Comparison of ENCODE assay signal across 17 cellular contexts in the genomic region with DNA sequence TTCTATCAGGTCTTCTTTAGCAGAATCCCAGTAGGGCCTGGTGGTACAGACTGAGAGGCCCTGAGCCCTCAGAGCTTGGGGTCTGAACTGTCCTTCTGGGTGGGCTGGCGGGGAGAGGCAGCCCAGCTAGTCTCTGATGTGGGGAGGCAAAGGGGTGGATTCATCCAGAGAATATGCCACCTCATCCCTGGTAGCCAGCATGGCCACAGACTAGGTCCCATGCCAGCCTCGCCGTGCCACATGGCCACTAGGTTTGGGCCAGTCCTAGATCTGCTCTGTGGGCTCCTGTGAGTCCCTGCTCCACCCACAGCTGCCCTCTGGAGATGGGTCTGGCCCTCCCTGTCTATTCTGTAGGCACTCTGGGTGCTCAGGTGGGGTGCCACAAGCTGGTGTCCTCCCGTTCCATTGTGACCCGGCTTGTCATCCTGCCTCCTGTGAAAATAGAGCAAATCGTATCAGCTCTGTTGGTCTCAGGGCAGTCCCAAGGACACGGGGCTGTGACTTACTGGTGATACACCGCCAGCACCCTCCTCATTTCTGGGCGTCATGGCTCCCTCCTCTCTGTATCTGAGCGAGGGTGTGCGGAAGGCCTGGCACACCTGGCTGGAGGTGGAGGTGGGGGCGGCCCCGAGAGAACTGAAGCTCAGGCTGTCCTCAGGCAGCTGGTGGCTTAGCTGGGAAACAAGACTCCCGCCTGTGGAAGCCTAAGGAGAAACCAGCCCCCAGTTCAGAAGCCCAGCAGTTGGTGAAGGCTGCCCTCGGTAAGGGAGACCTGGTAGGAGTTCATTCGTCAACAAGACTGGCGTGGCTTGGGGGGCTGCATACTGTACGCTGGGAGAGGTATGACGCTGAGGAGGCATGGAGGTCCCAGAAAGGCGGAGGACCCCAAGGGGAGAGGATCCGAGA. TPM values are rescaled to one million over a fixed set of nuclear protein-coding genes. Genes with fewer than 3 reads are reported as not detected.
A peak's percentile ranks its signal among the peaks of the same experiment; 100 is the strongest.
DNase-seq lines count a peak whose midpoint lies in the region; ATAC-seq, FAIRE-seq and TF ChIP-seq lines count a peak whose summit lies in the region.
"Had no signal": no experiment of that assay in that cellular context is flagged by ENCODE, and none has a peak within 500 bp of the region (broad histone marks: within the 10 kb centered on the region; RNA-seq: fewer than 3 reads in every experiment).

No MANE protein-coding gene starts in this region.

- ATAC-seq in IMR-90 (ENCODE audit: low read depth) = no peak
- ATAC-seq: activated CD8-positive, alpha-beta memory T cell treated with anti-CD3 and anti-CD28 coated beads, Interleukin-2, amount 10 ng/mL, durations not matched to agents 7 days and 5 days had no signal

- H2BK20ac ChIP-seq in IMR-90 (ENCODE audit: low read depth, low read length) = peak overlapping the region; percentile 98

- H3K9ac ChIP-seq in IMR-90 (ENCODE audit: low read depth, low read length) = peak overlapping the region; percentile 39; the same call in 1 of the 2 replicates

- no peak for TF ChIP-seq EP300 in stomach (IDR thresholded peaks at IDR 0.05)

- peak overlapping the region; percentile 99 for H2BK120ac ChIP-seq in IMR-90 (ENCODE audit: low read depth, low read length)

- H2AK9ac ChIP-seq in IMR-90 (replicated peaks; ENCODE audit: low read depth, low read length, poor library complexity) = peak overlapping the region; percentile 73

- H3K4me1 ChIP-seq in IMR-90 (ENCODE audit: control insufficient read depth, insufficient read depth, low read length) (peaks cover 34% of the 10 kb centered on the region), mesodermal cell (ENCODE audit: control insufficient read depth, insufficient read depth, low read length, poor library complexity, severe bottlenecking) (peaks cover 50% of the 10 kb centered on the region), stomach (peaks cover 46 to 90% (median 80%) of the 10 kb centered on the region in 4 donors)

- peak overlapping the region; percentile 99 for H3K4ac ChIP-seq in IMR-90 (ENCODE audit: low read depth, low read length)

- H4K91ac ChIP-seq in IMR-90 (ENCODE audit: insufficient read depth, low read depth, low read length) = peak overlapping the region; percentile 93

- dilution Hi-C loops in IMR-90 (cut with HindIII; ENCODE audit: low sequenced_read_pairs, unreplicated experiment) = no loop called here

- peaks cover 0 to 21% of the 10 kb centered on the region in 2 experiments; a peak in 2 of 4 replicates for H3K79me1 ChIP-seq in IMR-90 (ENCODE audit: low read depth in 1 of 2, low read length in 2 of 2)

- no peak for FAIRE-seq in D721Med (lab: Jason Lieb, UNC)
- FAIRE-seq: K562 had no signal

- peak overlapping the region; percentile 95; the same call in 1 of the 3 replicates for H2BK15ac ChIP-seq in IMR-90 (ENCODE audit: low read depth, low read length)

- peak overlapping the region; percentile 90 for H3K18ac ChIP-seq in IMR-90 (ENCODE audit: low read depth, low read length)

- POLR2A ChIA-PET in IMR-90 (lab: Charles Lee; ENCODE audit: unreplicated experiment) = interaction anchor here (1.8 kb wide), 1 partner anchor 10 kb away, joined by 7 read pairs; no protein-coding TSS in a partner anchor

- in situ Hi-C loops in IMR-90 (cut with MboI; ENCODE audit: low sequenced_read_pairs) (no loop called here), brain microvascular endothelial cell (cut with HindIII; ENCODE audit: low pct_ligation_motif_present, low sequenced_read_pairs) (no loop called here), KBM-7 (cut with MboI; ENCODE audit: low pct_unique_long_range_greater_than_20kb, low sequenced_read_pairs) (no loop called here)

- H3K9me1 ChIP-seq in IMR-90 (ENCODE audit: insufficient read depth, low read length) = peaks cover 29% of the 10 kb centered on the region

- H3K27me3 ChIP-seq in IMR-90 (ENCODE audit: control insufficient read depth, insufficient read depth, low read length) (no peaks in the 10 kb centered on the region), stomach (no peaks in the 10 kb centered on the region), brain microvascular endothelial cell (replicated peaks) (no peaks in the 10 kb centered on the region)

- DNase-seq in IMR-90 (no peak), stomach (no peak), D721Med (ENCODE audit: insufficient read length, low spot score) (no peak), KG1 (lab: John Stamatoyannopoulos, UW) (no peak), brain microvascular endothelial cell (no peak), KBM-7 (no peak)
- DNase-seq: activated CD8-positive, alpha-beta memory T cell treated with anti-CD3 and anti-CD28 coated beads, Interleukin-2, amount 10 ng/mL, durations not matched to agents 7 days and 5 days; activated naive CD8-positive, alpha-beta T cell treated with anti-CD3 and anti-CD28 coated beads, Interleukin-2, amount 10 ng/mL, durations not matched to agents 7 days and 5 days; CD4-positive, alpha-beta memory T cell; GDM1; NCI-H146; NCI-H526; SIG-M5 had no signal

- TF ChIP-seq RAD21 in IMR-90 (IDR thresholded peaks at IDR 0.05; ENCODE audit: low read length) = no peak

- intact Hi-C loops in IMR-90 (cut with micrococcal nuclease) = no loop called here
- intact Hi-C loops in stomach (cut with DNase I; ENCODE audit: low total_unique reads) = no loop called here

- TF ChIP-seq CTCF in IMR-90 (conservative IDR thresholded peaks at IDR 0.05; ENCODE audit: low read depth, low read length) (no peak), stomach (IDR thresholded peaks at IDR 0.05) (no peak), D721Med (IDR thresholded peaks at IDR 0.05; ENCODE audit: insufficient read depth, missing control alignments) (no peak), brain microvascular endothelial cell (IDR thresholded peaks at IDR 0.05; ENCODE audit: low read depth, low read length, missing control alignments) (no peak)

- 88% methylated on average over 8 of the region's 21 CpGs; no CpG with 5 or more reads in 1 of the 2 experiments for WGBS in IMR-90 (ENCODE audit: extremely low coverage in 2 of 2, insufficient read length in 1 of 2), 2 experiments
- 89 to 92% methylated on average over 15 to 19 of the region's 21 CpGs for WGBS in mesodermal cell (ENCODE audit: insufficient coverage in 2 of 2), 2 experiments
- WGBS in stomach, 5 donors = 86 to 93% (median 90%) methylated on average over 16 to 21 of the region's 21 CpGs

- peak overlapping the region; percentile 89 for H3K23ac ChIP-seq in IMR-90 (ENCODE audit: low read depth, low read length)

- H3K4me2 ChIP-seq in IMR-90 (ENCODE audit: low read depth, low read length) = no peak overlapping the region

- H3K36me3 ChIP-seq in IMR-90 (ENCODE audit: control insufficient read depth, insufficient read depth, low read length) = no peaks in the 10 kb centered on the region
- peaks cover 11% of the 10 kb centered on the region for H3K36me3 ChIP-seq in mesodermal cell (ENCODE audit: control insufficient read depth, insufficient read depth, low read length)
- no peaks in the 10 kb centered on the region for H3K36me3 ChIP-seq in stomach
- no peaks in the 10 kb centered on the region for H3K36me3 ChIP-seq in brain microvascular endothelial cell (replicated peaks)

- H3K56ac ChIP-seq in IMR-90 (ENCODE audit: extremely low read depth, insufficient read depth, low read length) = peak overlapping the region; percentile 73; the same call in 1 of the 2 replicates

- H4K20me1 ChIP-seq in IMR-90 (ENCODE audit: insufficient read depth, low read length) = peaks cover 11% of the 10 kb centered on the region; the same call in 1 of the 2 replicates

- H3K27ac ChIP-seq in IMR-90 (ENCODE audit: insufficient read depth, low read length) = peak overlapping the region; percentile 92; the same call in 1 of the 2 replicates
- H3K27ac ChIP-seq in cingulate gyrus (ENCODE audit: low read depth, low read length) = peak overlapping the region; percentile 55
- peak overlapping the region; percentile 10 for H3K27ac ChIP-seq in mesodermal cell (ENCODE audit: low read depth, low read length, severe bottlenecking)
- peak overlapping the region; percentile 67 to 84 (median 71) for H3K27ac ChIP-seq in stomach
- no peak overlapping the region for H3K27ac ChIP-seq in brain microvascular endothelial cell
- H3K27ac ChIP-seq: VCaP had no signal

- H3K4me3 ChIP-seq in IMR-90 (ENCODE audit: insufficient read depth, low read depth, low read length) = no peak overlapping the region
- H3K4me3 ChIP-seq in mesodermal cell (ENCODE audit: extremely low read depth, insufficient read depth, low read length, poor library complexity, severe bottlenecking) = no peak overlapping the region
- no peak overlapping the region for H3K4me3 ChIP-seq in stomach
- H3K4me3 ChIP-seq in brain microvascular endothelial cell (ENCODE audit: low read depth, low read length) = no peak overlapping the region
- H3K4me3 ChIP-seq: K562 had no signal

- H2AFZ ChIP-seq in IMR-90 (replicated peaks; ENCODE audit: low read length, poor library complexity) = peak overlapping the region; percentile 24

- H4K8ac ChIP-seq in IMR-90 (ENCODE audit: low read depth in 2 of 2, low read length in 2 of 2) = peak overlapping the region; percentile 54 to 89; a peak in 3 of 4 replicates

- TF ChIP-seq POLR2A in IMR-90 (IDR thresholded peaks at IDR 0.05; ENCODE audit: low read depth, low read length) (no peak), stomach (IDR thresholded peaks at IDR 0.05) (no peak)

- CTCF ChIA-PET in IMR-90 (lab: Yijun Ruan, JAX) = interaction anchor here (1.1 to 1.4 kb wide), 5 partner anchors 10 to 319 kb away, joined by 3 to 5 read pairs (median 4); no protein-coding TSS in a partner anchor

- H2BK5ac ChIP-seq in IMR-90 (ENCODE audit: low read depth, low read length, poor library complexity, severe bottlenecking) = peak overlapping the region; percentile 58

- H3K14ac ChIP-seq in IMR-90 (replicated peaks; ENCODE audit: low read depth, low read length) = peak overlapping the region; percentile 85

- peak overlapping the region; percentile 99 for H2AK5ac ChIP-seq in IMR-90 (ENCODE audit: low read depth, low read length)

- no TSS peak for BruUV-seq in IMR-90 (replicated peaks; lab: Mats Ljungman, UMichigan)

- peak overlapping the region; percentile 85 for H4K5ac ChIP-seq in IMR-90 (ENCODE audit: low read depth, low read length)

- H3K9me3 ChIP-seq in IMR-90 (ENCODE audit: control insufficient read depth, insufficient read depth, low read length) (no peaks in the 10 kb centered on the region), mesodermal cell (ENCODE audit: control insufficient read depth, low read length) (no peaks in the 10 kb centered on the region), stomach (no peaks in the 10 kb centered on the region)

TF ChIP-seq in IMR-90, 13 proteins besides CTCF, POLR2A, EP300 and RAD21 (continues in another document):
- TF ChIP-seq MXI1 (IDR thresholded peaks at IDR 0.05; ENCODE audit: borderline replicate concordance, low read depth, low read length) = no peak

RNA-seq across cellular contexts. Expression of gene UNC5B, which starts 33.3 kb away (rescaled TPM):
- 1.4 and 1.6 TPM in 2 replicates for total RNA-seq in IMR-90 (2012; rRNA removed)
- 4.2 and 4.4 TPM in 2 replicates for polyA plus RNA-seq in IMR-90 (2012; rRNA removed)
- polyA plus RNA-seq in IMR-90 (2012; cell fraction: cytosol; rRNA removed) = 3.2 and 6.3 TPM in 2 replicates
- polyA plus RNA-seq in IMR-90 (2012; cell fraction: nucleus; rRNA removed; ENCODE audit: low replicate concordance) = 6.9 and 11.9 TPM in 2 replicates
- polyA plus RNA-seq in mesodermal cell (2013, experiment 1 of 2) = 109 TPM
- 93.7 TPM for polyA plus RNA-seq in mesodermal cell (2013, experiment 2 of 2)
- 10 to 100 TPM in 2 of 5 donors, 1 to 10 TPM in 3; 5.5 to 42.9 (median 9.4) TPM for total RNA-seq in stomach
- polyA plus RNA-seq in stomach = 1 to 10 TPM; 1.4 to 3.9 (median 2.0) TPM
- total RNA-seq: CD4-positive, alpha-beta memory T cell had no signal
- polyA plus RNA-seq: CD4-positive, alpha-beta memory T cell had no signal
